Comparison of ENCODE assay signal across 2 cellular contexts in genomic region chr1:233477359-233477758, GRCh38.
TF ChIP-seq lines count a peak whose summit lies in the region.

No MANE protein-coding gene starts in this region.

TF ChIP-seq in SK-N-SH, 30 proteins besides CTCF, POLR2A, EP300 and RAD21 (continued from another document):
- TF ChIP-seq ZBTB33 (IDR thresholded peaks at IDR 0.05; ENCODE audit: borderline replicate concordance, low read depth), result no peak
- TF ChIP-seq MXI1 (IDR thresholded peaks at IDR 0.05; ENCODE audit: low read depth, low read length), result no peak
- TF ChIP-seq ELF1 (IDR thresholded peaks at IDR 0.05), result no peak
- TF ChIP-seq NRF1 (IDR thresholded peaks at IDR 0.05; ENCODE audit: low read depth, low read length), result no peak
- TF ChIP-seq TEAD4 (IDR thresholded peaks at IDR 0.05; ENCODE audit: borderline replicate concordance, insufficient read depth), result no peak
- TF ChIP-seq RFX5 (IDR thresholded peaks at IDR 0.05; ENCODE audit: low read length), result no peak
- TF ChIP-seq POLR2AphosphoS5 (IDR thresholded peaks at IDR 0.05; ENCODE audit: low read depth, low read length), result no peak
- TF ChIP-seq, protein P1, sequence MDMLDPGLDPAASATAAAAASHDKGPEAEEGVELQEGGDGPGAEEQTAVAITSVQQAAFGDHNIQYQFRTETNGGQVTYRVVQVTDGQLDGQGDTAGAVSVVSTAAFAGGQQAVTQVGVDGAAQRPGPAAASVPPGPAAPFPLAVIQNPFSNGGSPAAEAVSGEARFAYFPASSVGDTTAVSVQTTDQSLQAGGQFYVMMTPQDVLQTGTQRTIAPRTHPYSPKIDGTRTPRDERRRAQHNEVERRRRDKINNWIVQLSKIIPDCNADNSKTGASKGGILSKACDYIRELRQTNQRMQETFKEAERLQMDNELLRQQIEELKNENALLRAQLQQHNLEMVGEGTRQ (IDR thresholded peaks at IDR 0.05; ENCODE audit: borderline replicate concordance, low read depth, low read length), result no peak
- TF ChIP-seq TAF1 (IDR thresholded peaks at IDR 0.05; ENCODE audit: borderline replicate concordance, low read depth, low read length), result no peak
- TF ChIP-seq SMC3 (IDR thresholded peaks at IDR 0.05; ENCODE audit: low read depth, low read length), result no peak
- TF ChIP-seq NFIC (IDR thresholded peaks at IDR 0.05; ENCODE audit: borderline replicate concordance), result no peak
- no peak for TF ChIP-seq TCF12 (IDR thresholded peaks at IDR 0.05)
- no peak for TF ChIP-seq FOSL2 (IDR thresholded peaks at IDR 0.05; ENCODE audit: borderline replicate concordance, low read depth)
- no peak for TF ChIP-seq CHD2 (IDR thresholded peaks at IDR 0.05; ENCODE audit: low read length, partially characterized antibody)
- TF ChIP-seq MEF2A (IDR thresholded peaks at IDR 0.05; ENCODE audit: borderline replicate concordance, low read depth), result no peak
- no peak for TF ChIP-seq JUND (IDR thresholded peaks at IDR 0.05)

TF ChIP-seq in SK-N-SH treated with all-trans-retinoic acid at 6 μM for 48 hours, 23 proteins besides CTCF, POLR2A, EP300 and RAD21 (continued from another document):
- TF ChIP-seq, protein P2, sequence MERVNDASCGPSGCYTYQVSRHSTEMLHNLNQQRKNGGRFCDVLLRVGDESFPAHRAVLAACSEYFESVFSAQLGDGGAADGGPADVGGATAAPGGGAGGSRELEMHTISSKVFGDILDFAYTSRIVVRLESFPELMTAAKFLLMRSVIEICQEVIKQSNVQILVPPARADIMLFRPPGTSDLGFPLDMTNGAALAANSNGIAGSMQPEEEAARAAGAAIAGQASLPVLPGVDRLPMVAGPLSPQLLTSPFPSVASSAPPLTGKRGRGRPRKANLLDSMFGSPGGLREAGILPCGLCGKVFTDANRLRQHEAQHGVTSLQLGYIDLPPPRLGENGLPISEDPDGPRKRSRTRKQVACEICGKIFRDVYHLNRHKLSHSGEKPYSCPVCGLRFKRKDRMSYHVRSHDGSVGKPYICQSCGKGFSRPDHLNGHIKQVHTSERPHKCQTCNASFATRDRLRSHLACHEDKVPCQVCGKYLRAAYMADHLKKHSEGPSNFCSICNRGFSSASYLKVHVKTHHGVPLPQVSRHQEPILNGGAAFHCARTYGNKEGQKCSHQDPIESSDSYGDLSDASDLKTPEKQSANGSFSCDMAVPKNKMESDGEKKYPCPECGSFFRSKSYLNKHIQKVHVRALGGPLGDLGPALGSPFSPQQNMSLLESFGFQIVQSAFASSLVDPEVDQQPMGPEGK (CRISPR knock-in tag; IDR thresholded peaks at IDR 0.05; ENCODE audit: borderline replicate concordance), result no peak
- TF ChIP-seq ZNF70 (CRISPR knock-in tag; IDR thresholded peaks at IDR 0.05) (no peak), GLIS3 (CRISPR knock-in tag; IDR thresholded peaks at IDR 0.05) (no peak), TCF4 (CRISPR knock-in tag; IDR thresholded peaks at IDR 0.05; ENCODE audit: borderline replicate concordance) (no peak), ZNF565 (CRISPR knock-in tag; conservative IDR thresholded peaks at IDR 0.05; ENCODE audit: low read depth) (no peak), ZFP30 (CRISPR knock-in tag; IDR thresholded peaks at IDR 0.05) (no peak), ZC3H10 (CRISPR knock-in tag; IDR thresholded peaks at IDR 0.05) (no peak), OSR1 (CRISPR knock-in tag; IDR thresholded peaks at IDR 0.05) (no peak), ARNTL (CRISPR knock-in tag; IDR thresholded peaks at IDR 0.05; ENCODE audit: borderline replicate concordance, low read depth) (no peak), ISL1 (CRISPR knock-in tag; IDR thresholded peaks at IDR 0.05) (no peak), CSRNP3 (CRISPR knock-in tag; IDR thresholded peaks at IDR 0.05) (no peak), RARB (CRISPR knock-in tag; IDR thresholded peaks at IDR 0.05) (no peak), CREB5 (CRISPR knock-in tag; IDR thresholded peaks at IDR 0.05; ENCODE audit: low read depth) (no peak), ESRRG (CRISPR knock-in tag; IDR thresholded peaks at IDR 0.05) (no peak), ZFP3 (CRISPR knock-in tag; IDR thresholded peaks at IDR 0.05) (no peak), POU6F1 (CRISPR knock-in tag; IDR thresholded peaks at IDR 0.05; ENCODE audit: borderline replicate concordance, low read depth) (no peak), PPARA (CRISPR knock-in tag; IDR thresholded peaks at IDR 0.05; ENCODE audit: borderline replicate concordance) (no peak)
- TF ChIP-seq, protein P3, sequence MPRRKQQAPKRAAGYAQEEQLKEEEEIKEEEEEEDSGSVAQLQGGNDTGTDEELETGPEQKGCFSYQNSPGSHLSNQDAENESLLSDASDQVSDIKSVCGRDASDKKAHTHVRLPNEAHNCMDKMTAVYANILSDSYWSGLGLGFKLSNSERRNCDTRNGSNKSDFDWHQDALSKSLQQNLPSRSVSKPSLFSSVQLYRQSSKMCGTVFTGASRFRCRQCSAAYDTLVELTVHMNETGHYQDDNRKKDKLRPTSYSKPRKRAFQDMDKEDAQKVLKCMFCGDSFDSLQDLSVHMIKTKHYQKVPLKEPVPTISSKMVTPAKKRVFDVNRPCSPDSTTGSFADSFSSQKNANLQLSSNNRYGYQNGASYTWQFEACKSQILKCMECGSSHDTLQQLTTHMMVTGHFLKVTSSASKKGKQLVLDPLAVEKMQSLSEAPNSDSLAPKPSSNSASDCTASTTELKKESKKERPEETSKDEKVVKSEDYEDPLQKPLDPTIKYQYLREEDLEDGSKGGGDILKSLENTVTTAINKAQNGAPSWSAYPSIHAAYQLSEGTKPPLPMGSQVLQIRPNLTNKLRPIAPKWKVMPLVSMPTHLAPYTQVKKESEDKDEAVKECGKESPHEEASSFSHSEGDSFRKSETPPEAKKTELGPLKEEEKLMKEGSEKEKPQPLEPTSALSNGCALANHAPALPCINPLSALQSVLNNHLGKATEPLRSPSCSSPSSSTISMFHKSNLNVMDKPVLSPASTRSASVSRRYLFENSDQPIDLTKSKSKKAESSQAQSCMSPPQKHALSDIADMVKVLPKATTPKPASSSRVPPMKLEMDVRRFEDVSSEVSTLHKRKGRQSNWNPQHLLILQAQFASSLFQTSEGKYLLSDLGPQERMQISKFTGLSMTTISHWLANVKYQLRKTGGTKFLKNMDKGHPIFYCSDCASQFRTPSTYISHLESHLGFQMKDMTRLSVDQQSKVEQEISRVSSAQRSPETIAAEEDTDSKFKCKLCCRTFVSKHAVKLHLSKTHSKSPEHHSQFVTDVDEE (CRISPR knock-in tag; IDR thresholded peaks at IDR 0.05), result no peak
